ENCODE assay signal across 8 cellular contexts in genomic region chr16:76653390-76654026, GRCh38.
A peak's percentile ranks its signal among the peaks of the same experiment; 100 is the strongest.
DNase-seq lines count a peak whose midpoint lies in the region; TF ChIP-seq lines count a peak whose summit lies in the region.

No MANE protein-coding gene starts in this region.

- no peak overlapping the region for H3K4me3 ChIP-seq in GM12864 (ENCODE audit: low read depth, low read length)
- H3K4me3 ChIP-seq in lower leg skin (ENCODE audit: low read depth, poor library complexity, severe bottlenecking), result no peak overlapping the region

- WGBS in lower leg skin, 2 donors, result 3% methylated on average over 3 of the region's 3 CpGs

- CTCF ChIA-PET in HEK293T (lab: Yijun Ruan, JAX), result no interaction called here

- DNase-seq in GM12864 (ENCODE audit: low read depth) (peak; percentile 13), HEK293T (ENCODE audit: extremely low spot score) (peak; percentile 41), NCI-H1417 (lab: John Stamatoyannopoulos, UW) (peak; percentile 57 to 88 (median 59)), SW480 (ENCODE audit: low spot score) (peak; percentile 70), iris pigment epithelial cell (ENCODE audit: low read depth) (peak; percentile 67), posterior vena cava (ENCODE audit: low spot score) (no peak), lower leg skin (ENCODE audit: low spot score in 2 of 2) (no peak)
- no peak for DNase-seq in T-helper 2 cell treated with Interferon-gamma antibody and Interleukin-4, amounts not matched to agents 5 μg/mL and 100 μg/mL, for 36 hours (ENCODE audit: low spot score)

- no peaks in the 10 kb centered on the region for H3K4me1 Mint-ChIP-seq in T-helper 2 cell treated with Interferon-gamma antibody and Interleukin-4, amounts not matched to agents 5 μg/mL and 100 μg/mL, for 36 hours (ENCODE audit: low read depth)

- H3K27ac Mint-ChIP-seq in T-helper 2 cell treated with Interferon-gamma antibody and Interleukin-4, amounts not matched to agents 5 μg/mL and 100 μg/mL, for 36 hours, result no peak overlapping the region

- TF ChIP-seq CTCF in GM12864 (IDR thresholded peaks at IDR 0.05; ENCODE audit: low read depth, low read length, missing control alignments) (peak; percentile 70), lower leg skin (IDR thresholded peaks at IDR 0.05) (no peak)

- H3K27me3 Mint-ChIP-seq in T-helper 2 cell treated with Interferon-gamma antibody and Interleukin-4, amounts not matched to agents 5 μg/mL and 100 μg/mL, for 36 hours (ENCODE audit: low read depth), result no peaks in the 10 kb centered on the region

- no peak for TF ChIP-seq POLR2A in lower leg skin (IDR thresholded peaks at IDR 0.05)

- no peak overlapping the region for H3K4me3 Mint-ChIP-seq in T-helper 2 cell treated with Interferon-gamma antibody and Interleukin-4, amounts not matched to agents 5 μg/mL and 100 μg/mL, for 36 hours

- H3K36me3 Mint-ChIP-seq in T-helper 2 cell treated with Interferon-gamma antibody and Interleukin-4, amounts not matched to agents 5 μg/mL and 100 μg/mL, for 36 hours (ENCODE audit: low read depth), result no peaks in the 10 kb centered on the region

- POLR2A ChIA-PET in HEK293T (lab: Yijun Ruan, JAX), result no interaction called here

- H3K9me3 Mint-ChIP-seq in T-helper 2 cell treated with Interferon-gamma antibody and Interleukin-4, amounts not matched to agents 5 μg/mL and 100 μg/mL, for 36 hours, result no peaks in the 10 kb centered on the region

- intact Hi-C loops in posterior vena cava (cut with DNase I), result loop anchor here in 1 of 2 donors (10.0 kb wide), 1 partner anchor 859 kb away; no protein-coding TSS in a partner anchor
- intact Hi-C loops in lower leg skin (cut with DNase I; ENCODE audit: low total_unique reads), result no loop called here

TF ChIP-seq in HEK293T, 16 proteins besides CTCF, POLR2A, EP300 and RAD21:
- TF ChIP-seq PKNOX1 (IDR thresholded peaks at IDR 0.05) (no peak), BHLHE40 (IDR thresholded peaks at IDR 0.05; ENCODE audit: borderline replicate concordance) (no peak), TARDBP (IDR thresholded peaks at IDR 0.05) (no peak), HDGF (IDR thresholded peaks at IDR 0.05; ENCODE audit: borderline replicate concordance) (no peak), SP1 (IDR thresholded peaks at IDR 0.05) (no peak), FOXK2 (IDR thresholded peaks at IDR 0.05) (no peak), L3MBTL2 (conservative IDR thresholded peaks at IDR 0.05) (no peak)

Comparison
In these comparisons a context has a peak if more than half of its experiments do, and no peak if none do; other contexts are left out.
1. DNase-seq: peak in GM12864 (single experiment), HEK293T (single experiment), NCI-H1417 (3 of 3), SW480 (single experiment) and iris pigment epithelial cell (single experiment); none in T-helper 2 cell treated with Interferon-gamma antibody and Interleukin-4, amounts not matched to agents 5 μg/mL and 100 μg/mL, for 36 hours (single experiment), posterior vena cava (single experiment) and lower leg skin (0 of 2).